In the genomic region with DNA sequence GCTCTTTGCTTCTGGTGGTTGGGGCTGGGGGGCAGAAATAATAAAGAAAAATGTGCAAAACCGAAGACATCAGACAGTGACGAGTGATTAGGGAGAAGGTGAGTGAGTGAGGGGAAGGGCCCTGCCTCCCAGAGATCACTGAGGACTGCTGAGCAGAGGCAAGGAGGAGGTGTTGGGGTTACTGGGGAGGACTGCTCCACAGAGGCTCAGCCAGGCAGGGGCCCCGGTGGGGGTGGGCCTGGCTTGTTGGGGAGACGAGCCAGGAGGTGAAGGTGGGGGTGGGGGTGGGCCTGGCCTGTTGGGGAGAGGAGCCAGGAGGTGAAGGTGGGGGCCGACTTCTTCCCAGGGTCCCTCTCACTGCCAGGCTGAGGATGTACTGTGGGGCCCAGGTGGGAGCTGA, we compare ENCODE assay signal across 15 cellular contexts.
"Had no signal": no experiment of that assay in that cellular context is flagged by ENCODE, and none has a peak within 500 bp of the region (broad histone marks: within the 10 kb centered on the region; RNA-seq: fewer than 3 reads in every experiment).

No MANE protein-coding gene starts in this region.

- H3K4me3 Mint-ChIP-seq: activated naive CD4-positive, alpha-beta T cell treated with anti-CD3 and anti-CD28 coated beads, Interleukin-2, amount 10 ng/mL, durations not matched to agents 7 days and 5 days; activated T-helper 17 cell treated with anti-CD3 and anti-CD28 coated beads, Interleukin-2, amount 50 U/mL, for 72 hours; nephron progenitor cell; T-helper 2 cell treated with Interferon-gamma antibody and Interleukin-4, amounts not matched to agents 5 μg/mL and 100 μg/mL, for 36 hours had no signal

- H3K27ac Mint-ChIP-seq: activated naive CD4-positive, alpha-beta T cell treated with anti-CD3 and anti-CD28 coated beads, Interleukin-2, amount 10 ng/mL, durations not matched to agents 7 days and 5 days; activated T-helper 17 cell treated with anti-CD3 and anti-CD28 coated beads, Interleukin-2, amount 50 U/mL, for 72 hours; nephron progenitor cell; T-helper 2 cell treated with Interferon-gamma antibody and Interleukin-4, amounts not matched to agents 5 μg/mL and 100 μg/mL, for 36 hours had no signal

- H3K9me3 ChIP-seq: esophagus muscularis mucosa, pancreas, thyroid gland, uterus had no signal

- H3K27me3 ChIP-seq: hepatocyte, pancreas, thyroid gland, uterus had no signal

- H3K36me3 ChIP-seq: esophagus muscularis mucosa, pancreas, thyroid gland, uterus had no signal

- H3K9me3 Mint-ChIP-seq: activated naive CD4-positive, alpha-beta T cell treated with anti-CD3 and anti-CD28 coated beads, Interleukin-2, amount 10 ng/mL, durations not matched to agents 7 days and 5 days; activated T-helper 17 cell treated with anti-CD3 and anti-CD28 coated beads, Interleukin-2, amount 50 U/mL, for 72 hours; nephron progenitor cell; T-helper 2 cell treated with Interferon-gamma antibody and Interleukin-4, amounts not matched to agents 5 μg/mL and 100 μg/mL, for 36 hours had no signal

- H3K4me3 ChIP-seq: coronary artery, esophagus muscularis mucosa, hepatocyte, pancreas, thyroid gland, uterus had no signal

- ATAC-seq: activated T-helper 17 cell treated with anti-CD3 and anti-CD28 coated beads, Interleukin-2, amount 50 U/mL, for 72 hours; pancreas had no signal

- DNase-seq: activated CD4-positive, CD25-positive, alpha-beta regulatory T cell; activated naive CD4-positive, alpha-beta T cell treated with anti-CD3 and anti-CD28 coated beads, Interleukin-2, amount 10 ng/mL, durations not matched to agents 7 days and 5 days; effector CD4-positive, alpha-beta T cell; islet precursor cell; nephron progenitor cell; stimulated activated CD4-positive, alpha-beta T cell treated with anti-CD3 and anti-CD28 coated beads, Interleukin-12 subunit alpha, Interleukin-12 subunit beta, amount 100 ng/mL, for 4 hours; stimulated activated CD4-positive, alpha-beta T cell treated with anti-CD3 and anti-CD28 coated beads, Interleukin-2, amount 100 ng/mL, for 24 hours; uterus had no signal

- H3K36me3 Mint-ChIP-seq: activated naive CD4-positive, alpha-beta T cell treated with anti-CD3 and anti-CD28 coated beads, Interleukin-2, amount 10 ng/mL, durations not matched to agents 7 days and 5 days had no signal
